ENCODE assay signal across 11 cellular contexts in genomic region chr10:5581670-5582566, GRCh38. TPM values are rescaled to one million over a fixed set of nuclear protein-coding genes. Genes with fewer than 3 reads are reported as not detected.
DNase-seq lines count a peak whose midpoint lies in the region; ATAC-seq and TF ChIP-seq lines count a peak whose summit lies in the region.
"Had no signal": no experiment of that assay in that cellular context is flagged by ENCODE, and none has a peak within 500 bp of the region (broad histone marks: within the 10 kb centered on the region; RNA-seq: fewer than 3 reads in every experiment).

No MANE protein-coding gene starts in this region.

- H3F3A ChIP-seq in neural progenitor cell (ENCODE audit: low read depth): peaks cover 25% of the 10 kb centered on the region

- H3K27me3 Mint-ChIP-seq in neural progenitor cell (ENCODE audit: insufficient read depth, low read depth): peaks cover 9% of the 10 kb centered on the region

- peak; percentile 70 for ATAC-seq in GM18907 (IDR thresholded peaks at IDR 0.05; ENCODE audit: unreplicated experiment)
- ATAC-seq in HG02571 (IDR thresholded peaks at IDR 0.05; ENCODE audit: unreplicated experiment): peak; percentile 45
- peak; percentile 39 for ATAC-seq in HG03521 (IDR thresholded peaks at IDR 0.05; ENCODE audit: unreplicated experiment)

- DNase-seq in neural progenitor cell (ENCODE audit: low spot score) (no peak), NCI-H1048 (lab: John Stamatoyannopoulos, UW) (no peak), NCI-H146 treated with DMSO at 0.1 percent for 48 hours (lab: John Stamatoyannopoulos, UW; ENCODE audit: unreplicated experiment) (no peak), NCI-H1417 treated with DMSO at 0.1 percent for 48 hours (lab: John Stamatoyannopoulos, UW) (no peak), left ventricle myocardium inferior (no peak)
- DNase-seq: activated naive CD4-positive, alpha-beta T cell had no signal

- H3K4me3 Mint-ChIP-seq in neural progenitor cell: no peak overlapping the region
- H3K4me3 Mint-ChIP-seq: T-helper 1 cell treated with Interleukin-12 subunit alpha and Interleukin-12 subunit beta and Interleukin-4 antibody, amounts not matched to agents 30 μg/mL and 1 μg/mL, for 36 hours had no signal

- H3K4me3 ChIP-seq in neural progenitor cell: no peak overlapping the region
- H3K4me3 ChIP-seq in left ventricle myocardium inferior: no peak overlapping the region

- H4K20me1 ChIP-seq in neural progenitor cell (ENCODE audit: low read depth): no peaks in the 10 kb centered on the region

- H3K36me3 ChIP-seq in neural progenitor cell (no peaks in the 10 kb centered on the region), left ventricle myocardium inferior (no peaks in the 10 kb centered on the region)

- peak overlapping the region; percentile 46 for H2AFZ ChIP-seq in neural progenitor cell (replicated peaks)

- H3K27me3 ChIP-seq in neural progenitor cell (no peaks in the 10 kb centered on the region), left ventricle myocardium inferior (ENCODE audit: low read depth) (peaks cover 20% of the 10 kb centered on the region)

- H3K9me3 ChIP-seq in neural progenitor cell (ENCODE audit: low read depth): no peaks in the 10 kb centered on the region
- H3K9me3 ChIP-seq in left ventricle myocardium inferior (replicated peaks): peaks cover 26% of the 10 kb centered on the region

- H3K36me3 Mint-ChIP-seq in neural progenitor cell: peaks cover 7% of the 10 kb centered on the region

- peaks cover 47% of the 10 kb centered on the region for H3K4me1 Mint-ChIP-seq in neural progenitor cell

- H3K9ac ChIP-seq in neural progenitor cell: no peak overlapping the region

- H3K27ac ChIP-seq in neural progenitor cell (no peak overlapping the region), left ventricle myocardium inferior (replicated peaks) (no peak overlapping the region)
- H3K27ac ChIP-seq: HL-60 had no signal

- H3K79me2 ChIP-seq in neural progenitor cell (ENCODE audit: low read depth): no peaks in the 10 kb centered on the region

- peaks cover 49% of the 10 kb centered on the region for H3K4me1 ChIP-seq in neural progenitor cell
- peaks cover 33% of the 10 kb centered on the region for H3K4me1 ChIP-seq in left ventricle myocardium inferior

- peak overlapping the region; percentile 65 for H3K4me2 ChIP-seq in neural progenitor cell

- peaks cover 13% of the 10 kb centered on the region for H3K9me3 Mint-ChIP-seq in neural progenitor cell

- no peak for TF ChIP-seq CTCF in neural progenitor cell (IDR thresholded peaks at IDR 0.05)
- TF ChIP-seq CTCF in left ventricle myocardium inferior (IDR thresholded peaks at IDR 0.05; ENCODE audit: borderline replicate concordance): no peak

- intact Hi-C loops in left ventricle myocardium inferior (cut with micrococcal nuclease): no loop called here

- no peak overlapping the region for H3K27ac Mint-ChIP-seq in neural progenitor cell
- H3K27ac Mint-ChIP-seq: T-helper 1 cell treated with Interleukin-12 subunit alpha and Interleukin-12 subunit beta and Interleukin-4 antibody, amounts not matched to agents 30 μg/mL and 1 μg/mL, for 36 hours had no signal

RNA-seq across cellular contexts. Expression of gene CALML3, which starts 57.2 kb away (rescaled TPM):
- not detected in 2 replicates for total RNA-seq in neural progenitor cell (ENCODE audit: low replicate concordance)
- not detected for total RNA-seq in left ventricle myocardium inferior
